15 cellular contexts compared by ENCODE assay signal in genomic region chr7:129282865-129283264, GRCh38. TPM values are rescaled to one million over a fixed set of nuclear protein-coding genes. Genes with fewer than 3 reads are reported as not detected.
DNase-seq lines count a peak whose midpoint lies in the region; TF ChIP-seq lines count a peak whose summit lies in the region.
"Had no signal": no experiment of that assay in that cellular context is flagged by ENCODE, and none has a peak within 500 bp of the region (broad histone marks: within the 10 kb centered on the region; RNA-seq: fewer than 3 reads in every experiment).

No MANE protein-coding gene starts in this region.

- no peak overlapping the region for H3K4me3 ChIP-seq in HEK293 (ENCODE audit: low read depth, low read length)
- no peak overlapping the region for H3K4me3 ChIP-seq in iPS-20b (ENCODE audit: low read length)
- H3K4me3 ChIP-seq in right atrium auricular region, result no peak overlapping the region

- CTCF ChIA-PET in HEK293 (lab: Yijun Ruan, JAX), result interaction anchor here (0.7 to 3.6 kb wide), 4 partner anchors 11 to 674 kb away, joined by 3 to 15 read pairs (median 4); no protein-coding TSS in a partner anchor

- H3K27me3 ChIP-seq in iPS-20b (ENCODE audit: insufficient read depth, low read length) (no peaks in the 10 kb centered on the region), right atrium auricular region (no peaks in the 10 kb centered on the region)

- POLR2A ChIA-PET in HEK293 (lab: Yijun Ruan, JAX), result no interaction called here

- H3K27ac ChIP-seq in HEK293 (ENCODE audit: extremely low read depth, low read depth, low read length) (no peak overlapping the region), iPS-20b (ENCODE audit: low read length) (peak overlapping the region; percentile 28), right atrium auricular region (no peak overlapping the region)

- H3K4me1 ChIP-seq in HEK293 (ENCODE audit: control insufficient read depth, insufficient read depth, low read length) (no peaks in the 10 kb centered on the region), iPS-20b (ENCODE audit: insufficient read depth, low read length) (peaks cover 23% of the 10 kb centered on the region; the same call in 1 of the 2 replicates), right atrium auricular region (no peaks in the 10 kb centered on the region)

- DNase-seq in DMS79 treated with DMSO at 0.1 percent for 48 hours (lab: John Stamatoyannopoulos, UW), result peak; percentile 21
- DNase-seq in NCI-H345 treated with DMSO at 0.1 percent for 48 hours (lab: John Stamatoyannopoulos, UW; ENCODE audit: unreplicated experiment), result peak; percentile 67
- no peak for DNase-seq in NCI-H1436 treated with DMSO at 0.1 percent for 48 hours (lab: John Stamatoyannopoulos, UW)
- DNase-seq in NCI-H82 (lab: John Stamatoyannopoulos, UW), result no peak
- DNase-seq in right atrium auricular region (ENCODE audit: low spot score), result no peak
- DNase-seq in NCI-H526 (lab: John Stamatoyannopoulos, UW), result no peak
- DNase-seq: ACHN; CD4-positive, alpha-beta memory T cell; H9; NCI-H187; NCI-H774; SIG-M5; T-helper 17 cell had no signal

- TF ChIP-seq CTCF in HEK293 (tag by site-specific recombination; IDR thresholded peaks at IDR 0.05) (no peak), right atrium auricular region (IDR thresholded peaks at IDR 0.05) (no peak)

- H3K9ac ChIP-seq in iPS-20b (ENCODE audit: low read depth, low read length), result peak overlapping the region; percentile 3; the same call in 1 of the 2 replicates

- no peaks in the 10 kb centered on the region for H3K9me3 ChIP-seq in HEK293 (ENCODE audit: control insufficient read depth, insufficient read depth, low read depth, low read length)
- H3K9me3 ChIP-seq in iPS-20b (ENCODE audit: insufficient read depth, low read depth, low read length), result no peaks in the 10 kb centered on the region
- H3K9me3 ChIP-seq in right atrium auricular region, result no peaks in the 10 kb centered on the region

- no peaks in the 10 kb centered on the region for H3K36me3 ChIP-seq in HEK293 (ENCODE audit: control insufficient read depth in 2 of 2, insufficient read depth in 1 of 2, low read length in 2 of 2)
- H3K36me3 ChIP-seq in iPS-20b (ENCODE audit: insufficient read depth, low read depth, low read length), result no peaks in the 10 kb centered on the region
- no peaks in the 10 kb centered on the region for H3K36me3 ChIP-seq in right atrium auricular region

TF ChIP-seq in HEK293, 187 proteins besides CTCF, POLR2A, EP300 and RAD21:
- TF ChIP-seq ZNF2 (tag by site-specific recombination; IDR thresholded peaks at IDR 0.05) (no peak), TSHZ1 (tag by site-specific recombination; IDR thresholded peaks at IDR 0.05; ENCODE audit: borderline replicate concordance) (no peak), ZNF664 (tag by site-specific recombination; IDR thresholded peaks at IDR 0.05) (no peak), HOXA7 (CRISPR knock-in tag; IDR thresholded peaks at IDR 0.05; ENCODE audit: borderline replicate concordance) (no peak), PRDM1 (tag by site-specific recombination; IDR thresholded peaks at IDR 0.05) (no peak), SP7 (tag by site-specific recombination; IDR thresholded peaks at IDR 0.05) (peak; percentile 62), ZIC2 (tag by site-specific recombination; IDR thresholded peaks at IDR 0.05) (peak; percentile 98)

RNA-seq across cellular contexts. Expression of gene AHCYL2, which starts 58.0 kb away (rescaled TPM):
- total RNA-seq in right atrium auricular region, result 1 to 10 TPM; 5.6 to 6.5 TPM

Comparison
In these comparisons a context has a peak if more than half of its experiments do, and no peak if none do; other contexts are left out.
1. DNase-seq: peak in DMS79 treated with DMSO at 0.1 percent for 48 hours (single experiment) and NCI-H345 treated with DMSO at 0.1 percent for 48 hours (single experiment); none in NCI-H1436 treated with DMSO at 0.1 percent for 48 hours (single experiment), NCI-H82 (single experiment), right atrium auricular region (single experiment) and NCI-H526 (0 of 2).